6 cellular contexts compared by ENCODE assay signal in the genomic region with DNA sequence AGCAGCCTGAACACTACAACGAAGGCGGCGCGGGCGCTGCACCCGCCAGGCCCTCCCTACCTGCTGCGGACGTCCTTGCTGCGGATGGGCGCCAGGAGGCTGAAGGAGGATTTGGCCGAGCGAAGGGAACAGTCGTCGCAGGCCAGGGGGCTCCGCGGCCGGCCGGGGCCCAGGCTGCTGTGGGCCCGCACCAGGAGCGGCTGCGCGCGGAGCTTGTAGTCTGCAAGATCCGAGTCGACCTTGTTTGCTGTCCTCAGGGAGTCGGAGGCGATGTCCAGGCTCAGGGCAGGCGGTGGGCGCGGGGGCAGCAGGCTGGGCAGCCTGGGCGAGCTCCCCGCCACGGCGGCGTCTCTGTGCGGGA. TPM values are rescaled to one million over a fixed set of nuclear protein-coding genes. Genes with fewer than 3 reads are reported as not detected.
DNase-seq lines count a peak whose midpoint lies in the region; TF ChIP-seq lines count a peak whose summit lies in the region.

No MANE protein-coding gene starts in this region.

- H3K36me3 Mint-ChIP-seq in T-helper 2 cell treated with Interferon-gamma antibody and Interleukin-4, amounts not matched to agents 5 μg/mL and 100 μg/mL, for 36 hours (ENCODE audit: low read depth) = peaks cover 29% of the 10 kb centered on the region
- peaks cover 12% of the 10 kb centered on the region for H3K36me3 Mint-ChIP-seq in activated CD4-positive, alpha-beta memory T cell treated with anti-CD3 and anti-CD28 coated beads for 36 hours

- peak overlapping the region; percentile 87 for H3K4me3 Mint-ChIP-seq in T-helper 2 cell treated with Interferon-gamma antibody and Interleukin-4, amounts not matched to agents 5 μg/mL and 100 μg/mL, for 36 hours
- peak overlapping the region; percentile 88 for H3K4me3 Mint-ChIP-seq in activated CD4-positive, alpha-beta memory T cell treated with anti-CD3 and anti-CD28 coated beads for 36 hours

- no peak for DNase-seq in T-helper 2 cell treated with Interferon-gamma antibody and Interleukin-4, amounts not matched to agents 5 μg/mL and 100 μg/mL, for 36 hours (ENCODE audit: low spot score)
- no peak for DNase-seq in T-helper 2 cell
- DNase-seq in activated CD4-positive, alpha-beta memory T cell treated with anti-CD3 and anti-CD28 coated beads for 36 hours = no peak
- no peak for DNase-seq in lower leg skin (ENCODE audit: low spot score in 2 of 2)
- no peak for DNase-seq in GF-D8 (lab: John Stamatoyannopoulos, UW)
- DNase-seq in islet precursor cell = no peak

- TF ChIP-seq CTCF in lower leg skin (IDR thresholded peaks at IDR 0.05) = no peak

- peak overlapping the region; percentile 65 for H3K27ac Mint-ChIP-seq in T-helper 2 cell treated with Interferon-gamma antibody and Interleukin-4, amounts not matched to agents 5 μg/mL and 100 μg/mL, for 36 hours
- H3K27ac Mint-ChIP-seq in activated CD4-positive, alpha-beta memory T cell treated with anti-CD3 and anti-CD28 coated beads for 36 hours = peak overlapping the region; percentile 66

- H3K4me3 ChIP-seq in lower leg skin (ENCODE audit: low read depth, poor library complexity, severe bottlenecking) = peak overlapping the region; percentile 85

- H3K9me3 Mint-ChIP-seq in T-helper 2 cell treated with Interferon-gamma antibody and Interleukin-4, amounts not matched to agents 5 μg/mL and 100 μg/mL, for 36 hours = no peaks in the 10 kb centered on the region
- no peaks in the 10 kb centered on the region for H3K9me3 Mint-ChIP-seq in activated CD4-positive, alpha-beta memory T cell treated with anti-CD3 and anti-CD28 coated beads for 36 hours

- peaks cover 15% of the 10 kb centered on the region for H3K4me1 Mint-ChIP-seq in T-helper 2 cell treated with Interferon-gamma antibody and Interleukin-4, amounts not matched to agents 5 μg/mL and 100 μg/mL, for 36 hours (ENCODE audit: low read depth)
- peaks cover 23% of the 10 kb centered on the region for H3K4me1 Mint-ChIP-seq in activated CD4-positive, alpha-beta memory T cell treated with anti-CD3 and anti-CD28 coated beads for 36 hours (ENCODE audit: low read depth)

- CTCF ChIA-PET in activated CD4-positive, alpha-beta memory T cell treated with anti-CD3 and anti-CD28 coated beads for 36 hours (lab: Charles Lee) = interaction anchor here (1.0 to 1.5 kb wide), 2 partner anchors 45 to 75 kb away, joined by 4 to 12 read pairs; partner anchors contain the start of gene DNLZ

- POLR2A ChIA-PET in activated CD4-positive, alpha-beta memory T cell treated with anti-CD3 and anti-CD28 coated beads for 36 hours (lab: Charles Lee) = interaction anchor here (0.8 to 1.3 kb wide), 5 partner anchors 15 to 208 kb away, joined by 3 to 4 read pairs (median 3); no protein-coding TSS in a partner anchor

- no peaks in the 10 kb centered on the region for H3K27me3 Mint-ChIP-seq in T-helper 2 cell treated with Interferon-gamma antibody and Interleukin-4, amounts not matched to agents 5 μg/mL and 100 μg/mL, for 36 hours (ENCODE audit: low read depth)
- H3K27me3 Mint-ChIP-seq in activated CD4-positive, alpha-beta memory T cell treated with anti-CD3 and anti-CD28 coated beads for 36 hours = no peaks in the 10 kb centered on the region

- TF ChIP-seq POLR2A in lower leg skin (IDR thresholded peaks at IDR 0.05) = no peak

- intact Hi-C loops in activated CD4-positive, alpha-beta memory T cell treated with anti-CD3 and anti-CD28 coated beads for 36 hours (cut with micrococcal nuclease) = loop anchor here (2.0 to 5.0 kb wide), 3 partner anchors 36 to 76 kb away; partner anchors contain the start of genes DNLZ, SEC16A and SNAPC4
- intact Hi-C loops in lower leg skin (cut with DNase I; ENCODE audit: low total_unique reads) = no loop called here

- 0 to 3% methylated on average over 7 to 21 of the region's 36 CpGs for WGBS in lower leg skin, 2 donors

RNA-seq across cellular contexts. Expression of gene INPP5E, which starts 1.1 kb away (rescaled TPM):
- total RNA-seq in activated CD4-positive, alpha-beta memory T cell treated with anti-CD3 and anti-CD28 coated beads for 36 hours = 10 to 100 TPM; 18.8 to 21.3 TPM
- 10 to 100 TPM in 3 of 4 donors, 1 to 10 TPM in 1; 10.0 to 17.8 (median 12.1) TPM for total RNA-seq in lower leg skin

RNA-seq across cellular contexts. Expression of gene PMPCA, which starts 28.1 kb away (rescaled TPM):
- 100 to 1,000 TPM; 108 to 112 TPM for total RNA-seq in activated CD4-positive, alpha-beta memory T cell treated with anti-CD3 and anti-CD28 coated beads for 36 hours
- 10 to 100 TPM; 35.9 to 59.6 (median 38.1) TPM for total RNA-seq in lower leg skin

RNA-seq across cellular contexts. Expression of gene ENTR1, which starts 28.1 kb away (rescaled TPM):
- 10 to 100 TPM; 66.9 to 74.9 TPM for total RNA-seq in activated CD4-positive, alpha-beta memory T cell treated with anti-CD3 and anti-CD28 coated beads for 36 hours
- total RNA-seq in lower leg skin = 10 to 100 TPM; 29.8 to 46.2 (median 36.6) TPM

RNA-seq across cellular contexts. Expression of gene SNAPC4, which starts 38.6 kb away (rescaled TPM):
- 10 to 100 TPM; 13.9 to 14.3 TPM for total RNA-seq in activated CD4-positive, alpha-beta memory T cell treated with anti-CD3 and anti-CD28 coated beads for 36 hours
- 1 to 10 TPM; 5.9 to 9.9 (median 9.6) TPM for total RNA-seq in lower leg skin

RNA-seq across cellular contexts. Expression of gene SEC16A, which starts 44.3 kb away (rescaled TPM):
- 10 to 100 TPM; 54.1 to 57.0 TPM for total RNA-seq in activated CD4-positive, alpha-beta memory T cell treated with anti-CD3 and anti-CD28 coated beads for 36 hours
- 10 to 100 TPM; 58.4 to 77.8 (median 58.5) TPM for total RNA-seq in lower leg skin
